24 cellular contexts compared by ENCODE assay signal in genomic region chr7:38746438-38746837, GRCh38.
DNase-seq lines count a peak whose midpoint lies in the region; ATAC-seq, FAIRE-seq and TF ChIP-seq lines count a peak whose summit lies in the region.
"Had no signal": no experiment of that assay in that cellular context is flagged by ENCODE, and none has a peak within 500 bp of the region (broad histone marks: within the 10 kb centered on the region; RNA-seq: fewer than 3 reads in every experiment).

No MANE protein-coding gene starts in this region.

- no peak for TF ChIP-seq EP300 in GM12878 (IDR thresholded peaks at IDR 0.05; ENCODE audit: borderline replicate concordance in 1 of 2, control insufficient read depth in 1 of 2, low read depth in 2 of 2, low read length in 2 of 2)

- POLR2A ChIA-PET in activated CD4-positive, alpha-beta T cell treated with anti-CD3 and anti-CD28 coated beads for 36 hours (lab: Charles Lee), result no interaction called here
- POLR2A ChIA-PET in GM12878 (lab: Charles Lee), result no interaction called here

- H3K27me3 Mint-ChIP-seq in activated CD4-positive, alpha-beta T cell treated with anti-CD3 and anti-CD28 coated beads for 36 hours, result no peaks in the 10 kb centered on the region
- no peaks in the 10 kb centered on the region for H3K27me3 Mint-ChIP-seq in activated CD4-positive, alpha-beta T cell treated with anti-CD3 and anti-CD28 coated beads, Interleukin-2, amount 10 ng/mL, durations not matched to agents 24 days and 14 days
- no peaks in the 10 kb centered on the region for H3K27me3 Mint-ChIP-seq in GM23338 (ENCODE audit: insufficient read depth, low read depth, poor library complexity)

- H3K4me1 ChIP-seq in GM23338 (ENCODE audit: insufficient read depth), result peaks cover 7% of the 10 kb centered on the region; the same call in 1 of the 2 replicates
- H3K4me1 ChIP-seq in GM12878 (ENCODE audit: control insufficient read depth, insufficient read depth, low read length), result no peaks in the 10 kb centered on the region
- H3K4me1 ChIP-seq: A549, Caco-2, SJCRH30 had no signal

- in situ Hi-C loops in GM12878 (cut with MboI), result no loop called here

- H3K27ac ChIP-seq in GM23338 (ENCODE audit: low read depth) (no peak overlapping the region), GM12878 (ENCODE audit: control insufficient read depth, insufficient read depth) (no peak overlapping the region)
- H3K27ac ChIP-seq: A549, PC-9, SJCRH30 had no signal

- ATAC-seq in activated CD4-positive, alpha-beta T cell treated with anti-CD3 and anti-CD28 coated beads for 36 hours, result peak; percentile 57
- ATAC-seq in GM23338 (no peak), GM12878 (peak; percentile 29; the same call in 1 of the 3 replicates), GM18517 (IDR thresholded peaks at IDR 0.05; ENCODE audit: unreplicated experiment) (no peak), HG03521 (IDR thresholded peaks at IDR 0.05; ENCODE audit: unreplicated experiment) (no peak)
- ATAC-seq: A549; CD8-positive, alpha-beta T cell; Right ventricle myocardium inferior; SK-N-SH treated with all-trans-retinoic acid at 6 μM for 48 hours had no signal

- H3K4me1 Mint-ChIP-seq in activated CD4-positive, alpha-beta T cell treated with anti-CD3 and anti-CD28 coated beads for 36 hours, result peaks cover 8% of the 10 kb centered on the region
- H3K4me1 Mint-ChIP-seq in activated CD4-positive, alpha-beta T cell treated with anti-CD3 and anti-CD28 coated beads, Interleukin-2, amount 10 ng/mL, durations not matched to agents 24 days and 14 days, result peaks cover 3% of the 10 kb centered on the region
- H3K4me1 Mint-ChIP-seq in GM23338, result peaks cover 10% of the 10 kb centered on the region

- FAIRE-seq in GM12878 (lab: Jason Lieb, UNC), result no peak
- FAIRE-seq: GM12892 had no signal

- no peak overlapping the region for H2AFZ ChIP-seq in GM23338
- H2AFZ ChIP-seq in GM12878 (ENCODE audit: control insufficient read depth, low read depth, low read length), result no peak overlapping the region
- H2AFZ ChIP-seq: PC-9 had no signal

- H3K4me3 ChIP-seq in GM23338, result no peak overlapping the region
- H3K4me3 ChIP-seq in GM12878, result no peak overlapping the region
- H3K4me3 ChIP-seq: A549, MG63, PC-9, SJCRH30 had no signal

- no peak for TF ChIP-seq POLR2A in GM12878 (IDR thresholded peaks at IDR 0.05; ENCODE audit: low read depth, low read length)

- SMC1A ChIA-PET in GM12878 (lab: Charles Lee; ENCODE audit: uncharacterized antibody, unreplicated experiment), result interaction anchor here (1.3 to 1.7 kb wide), 2 partner anchors 12 to 157 kb away, joined by 3 to 4 read pairs; no protein-coding TSS in a partner anchor

- H3F3A ChIP-seq in GM23338 (replicated peaks; ENCODE audit: low read depth), result no peaks in the 10 kb centered on the region

- intact Hi-C loops in activated CD4-positive, alpha-beta T cell treated with anti-CD3 and anti-CD28 coated beads for 36 hours (cut with DNase I, micrococcal nuclease), result no loop called here
- intact Hi-C loops in activated CD4-positive, alpha-beta T cell treated with anti-CD3 and anti-CD28 coated beads, Interleukin-2, amount 10 ng/mL, durations not matched to agents 24 days and 14 days (cut with micrococcal nuclease), result no loop called here
- intact Hi-C loops in GM12878 (cut with micrococcal nuclease; ENCODE audit: unreplicated experiment), result no loop called here

- H3K36me3 ChIP-seq in GM23338 (ENCODE audit: insufficient read depth) (peaks cover 9% of the 10 kb centered on the region), GM12878 (ENCODE audit: control insufficient read depth in 2 of 2, insufficient read depth in 2 of 2, low read length in 1 of 2) (peaks cover 0 to 10% of the 10 kb centered on the region in 2 experiments; a peak in 2 of 4 replicates)
- H3K36me3 ChIP-seq: MG63, SJCRH30 had no signal

- H3K4me3 Mint-ChIP-seq in activated CD4-positive, alpha-beta T cell treated with anti-CD3 and anti-CD28 coated beads for 36 hours, result no peak overlapping the region
- no peak overlapping the region for H3K4me3 Mint-ChIP-seq in activated CD4-positive, alpha-beta T cell treated with anti-CD3 and anti-CD28 coated beads, Interleukin-2, amount 10 ng/mL, durations not matched to agents 24 days and 14 days
- H3K4me3 Mint-ChIP-seq in GM23338, result no peak overlapping the region
- H3K4me3 Mint-ChIP-seq: CD8-positive, alpha-beta T cell had no signal

- H3K4me2 ChIP-seq in GM23338 (no peak overlapping the region), GM12878 (ENCODE audit: control insufficient read depth, insufficient read depth) (no peak overlapping the region)
- H3K4me2 ChIP-seq: A549, PC-9 had no signal

- no TSS peak for BruUV-seq in GM12878 (replicated peaks; lab: Mats Ljungman, UMichigan)

- RAD21 ChIA-PET in GM12878 (lab: Charles Lee; ENCODE audit: unreplicated experiment), result no interaction called here

- DNase-seq in activated CD4-positive, alpha-beta T cell treated with anti-CD3 and anti-CD28 coated beads for 36 hours, result no peak
- no peak for DNase-seq in activated CD4-positive, alpha-beta T cell treated with anti-CD3 and anti-CD28 coated beads, Interleukin-2, amount 10 ng/mL, durations not matched to agents 24 days and 14 days
- DNase-seq in GM23338 (ENCODE audit: low spot score) (no peak), GM12878 (ENCODE audit: low read depth, low spot score) (no peak)
- no peak for DNase-seq in activated CD4-positive, alpha-beta T cell treated with anti-CD3 and anti-CD28 coated beads for 48 hours
- DNase-seq: C1 segment of cervical spinal cord; Caco-2; CD8-positive, alpha-beta T cell; GDM1; H7; KBM-7; MG63; NCI-H1105 treated with DMSO at 0.1 percent for 48 hours; NCI-H187; NCI-H2081 treated with DMSO at 0.1 percent for 48 hours; NCI-H524; PC-9; SJCRH30 had no signal

- no peak overlapping the region for H3K27ac Mint-ChIP-seq in activated CD4-positive, alpha-beta T cell treated with anti-CD3 and anti-CD28 coated beads for 36 hours
- H3K27ac Mint-ChIP-seq in activated CD4-positive, alpha-beta T cell treated with anti-CD3 and anti-CD28 coated beads, Interleukin-2, amount 10 ng/mL, durations not matched to agents 24 days and 14 days, result no peak overlapping the region
- peak overlapping the region; percentile 18 for H3K27ac Mint-ChIP-seq in GM23338
- H3K27ac Mint-ChIP-seq: CD8-positive, alpha-beta T cell had no signal

- H3K9me3 ChIP-seq in GM12878 (replicated peaks; ENCODE audit: control insufficient read depth, insufficient read depth, low read length), result no peaks in the 10 kb centered on the region
- H3K9me3 ChIP-seq: A549, Caco-2, MG63, SJCRH30 had no signal

- H3K9me3 Mint-ChIP-seq in activated CD4-positive, alpha-beta T cell treated with anti-CD3 and anti-CD28 coated beads for 36 hours (ENCODE audit: low read depth), result no peaks in the 10 kb centered on the region
- H3K9me3 Mint-ChIP-seq in activated CD4-positive, alpha-beta T cell treated with anti-CD3 and anti-CD28 coated beads, Interleukin-2, amount 10 ng/mL, durations not matched to agents 24 days and 14 days, result no peaks in the 10 kb centered on the region
- H3K9me3 Mint-ChIP-seq in GM23338, result no peaks in the 10 kb centered on the region
- H3K9me3 Mint-ChIP-seq: CD8-positive, alpha-beta T cell had no signal

- H3K27me3 ChIP-seq in GM23338 (ENCODE audit: insufficient read depth) (no peaks in the 10 kb centered on the region), GM12878 (replicated peaks in 1 of 2; ENCODE audit: control insufficient read depth in 2 of 2, insufficient read depth in 2 of 2, low read length in 1 of 2) (no peaks in the 10 kb centered on the region)
- H3K27me3 ChIP-seq: MG63, SJCRH30 had no signal

- H3K36me3 Mint-ChIP-seq in activated CD4-positive, alpha-beta T cell treated with anti-CD3 and anti-CD28 coated beads for 36 hours (ENCODE audit: low read depth), result peaks cover 53% of the 10 kb centered on the region
- H3K36me3 Mint-ChIP-seq in activated CD4-positive, alpha-beta T cell treated with anti-CD3 and anti-CD28 coated beads, Interleukin-2, amount 10 ng/mL, durations not matched to agents 24 days and 14 days (ENCODE audit: low read depth), result peaks cover 32% of the 10 kb centered on the region
- 0 out of 3 replicates have a peak, but pooled peaks cover 4% of the 10 kb centered on the region for H3K36me3 Mint-ChIP-seq in GM23338 (ENCODE audit: low read depth)

- H3K79me2 ChIP-seq in GM23338 (replicated peaks; ENCODE audit: insufficient read depth) (no peaks in the 10 kb centered on the region), GM12878 (ENCODE audit: control insufficient read depth, insufficient read depth, low read length) (no peaks in the 10 kb centered on the region)

- H4K20me1 ChIP-seq in GM23338 (replicated peaks; ENCODE audit: insufficient read depth), result no peaks in the 10 kb centered on the region
- no peaks in the 10 kb centered on the region for H4K20me1 ChIP-seq in GM12878 (ENCODE audit: control insufficient read depth, insufficient read depth)

- CTCF ChIA-PET in activated CD4-positive, alpha-beta T cell treated with anti-CD3 and anti-CD28 coated beads for 36 hours (lab: Charles Lee), result interaction anchor here (1.8 kb wide), 1 partner anchor 9 kb away, joined by 5 read pairs; no protein-coding TSS in a partner anchor
- CTCF ChIA-PET in GM12878 (lab: Yijun Ruan, JAX), result interaction anchor here (1.2 to 1.7 kb wide), 2 partner anchors 13 to 377 kb away, joined by 3 to 4 read pairs; no protein-coding TSS in a partner anchor

- no peaks in the 10 kb centered on the region for H3K9me2 ChIP-seq in GM23338 (ENCODE audit: insufficient read depth)

- no peak for TF ChIP-seq CTCF in GM23338 (conservative IDR thresholded peaks at IDR 0.05; ENCODE audit: low read depth in 2 of 2)
- TF ChIP-seq CTCF in GM12878 (IDR thresholded peaks at IDR 0.05 in 2 of 3, conservative IDR thresholded peaks at IDR 0.05 in 1 of 3; ENCODE audit: control insufficient read depth in 2 of 3, extremely low read depth in 1 of 3, insufficient read depth in 1 of 3, low read depth in 3 of 3, low read length in 3 of 3), result no peak

- TF ChIP-seq RAD21 in GM12878 (IDR thresholded peaks at IDR 0.05; ENCODE audit: insufficient read depth, low read depth, low read length), result no peak

- H3K9ac ChIP-seq in GM12878 (ENCODE audit: control insufficient read depth, insufficient read depth, low read length), result no peak overlapping the region

- 98% methylated on average over 6 of the region's 7 CpGs for WGBS in GM12878 (ENCODE audit: insufficient coverage, insufficient replicate concordance, low lambda C conversion rate, missing lambda C conversion rate)

TF ChIP-seq in GM12878, 131 proteins besides CTCF, POLR2A, EP300 and RAD21 (continues in another document):
- TF ChIP-seq, protein P1, sequence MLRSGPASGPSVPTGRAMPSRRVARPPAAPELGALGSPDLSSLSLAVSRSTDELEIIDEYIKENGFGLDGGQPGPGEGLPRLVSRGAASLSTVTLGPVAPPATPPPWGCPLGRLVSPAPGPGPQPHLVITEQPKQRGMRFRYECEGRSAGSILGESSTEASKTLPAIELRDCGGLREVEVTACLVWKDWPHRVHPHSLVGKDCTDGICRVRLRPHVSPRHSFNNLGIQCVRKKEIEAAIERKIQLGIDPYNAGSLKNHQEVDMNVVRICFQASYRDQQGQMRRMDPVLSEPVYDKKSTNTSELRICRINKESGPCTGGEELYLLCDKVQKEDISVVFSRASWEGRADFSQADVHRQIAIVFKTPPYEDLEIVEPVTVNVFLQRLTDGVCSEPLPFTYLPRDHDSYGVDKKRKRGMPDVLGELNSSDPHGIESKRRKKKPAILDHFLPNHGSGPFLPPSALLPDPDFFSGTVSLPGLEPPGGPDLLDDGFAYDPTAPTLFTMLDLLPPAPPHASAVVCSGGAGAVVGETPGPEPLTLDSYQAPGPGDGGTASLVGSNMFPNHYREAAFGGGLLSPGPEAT (IDR thresholded peaks at IDR 0.05; ENCODE audit: low read depth), result no peak
- no peak for TF ChIP-seq POLR2AphosphoS5 (IDR thresholded peaks at IDR 0.05; ENCODE audit: low read length)

Comparison
In these comparisons a context has a peak if more than half of its experiments do, and no peak if none do; other contexts are left out.
1. ATAC-seq: peak in activated CD4-positive, alpha-beta T cell treated with anti-CD3 and anti-CD28 coated beads for 36 hours (single experiment) and GM12878 (single experiment); none in GM23338 (single experiment), GM18517 (single experiment) and HG03521 (single experiment).